Comparison of ENCODE assay signal across 13 cellular contexts in the genomic region with DNA sequence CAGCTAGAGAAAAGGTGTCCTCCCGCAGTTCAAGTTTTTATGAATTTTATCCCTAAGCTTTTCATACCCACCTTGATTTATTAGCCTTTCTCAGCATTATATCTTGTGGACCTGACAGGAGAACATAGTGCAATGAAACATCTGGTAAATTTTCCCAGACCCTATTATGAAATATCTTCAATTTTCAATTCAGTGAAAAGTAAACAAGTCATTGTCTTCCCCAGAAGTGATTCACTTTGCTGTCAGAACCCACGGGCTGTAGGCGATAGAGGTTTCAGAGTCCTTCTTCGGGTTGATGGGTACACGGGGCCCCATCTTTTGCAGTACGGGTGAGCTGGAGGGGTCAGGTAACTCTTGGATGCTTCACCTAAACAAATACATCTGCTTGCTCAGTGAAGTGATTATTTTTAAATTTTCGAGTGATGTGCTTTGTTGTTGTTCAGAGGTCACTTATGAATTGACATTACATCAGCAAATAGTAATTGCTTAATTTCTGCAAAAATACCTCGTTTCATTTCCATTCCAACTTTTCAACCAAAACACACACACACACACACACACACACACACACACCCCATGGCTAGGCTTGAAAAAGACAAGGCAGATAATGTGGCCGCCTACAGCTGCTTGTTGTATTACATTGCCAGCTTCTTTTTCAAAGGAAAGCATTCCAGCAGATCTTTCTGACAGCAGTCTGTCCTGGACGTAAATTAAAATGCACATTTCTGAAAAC.
DNase-seq lines count a peak whose midpoint lies in the region; ATAC-seq and TF ChIP-seq lines count a peak whose summit lies in the region.
"Had no signal": no experiment of that assay in that cellular context is flagged by ENCODE, and none has a peak within 500 bp of the region (broad histone marks: within the 10 kb centered on the region; RNA-seq: fewer than 3 reads in every experiment).

No MANE protein-coding gene starts in this region.

- POLR2A ChIA-PET in IMR-90 (lab: Charles Lee; ENCODE audit: unreplicated experiment) = interaction anchor here (0.6 kb wide), 1 partner anchor 27 kb away, joined by 3 read pairs; no protein-coding TSS in a partner anchor

- no peak overlapping the region for H3K4ac ChIP-seq in IMR-90 (ENCODE audit: low read depth, low read length)

- in situ Hi-C loops in IMR-90 (cut with MboI; ENCODE audit: low sequenced_read_pairs) = no loop called here

- no peak overlapping the region for H4K8ac ChIP-seq in IMR-90 (ENCODE audit: low read depth in 2 of 2, low read length in 2 of 2)

- intact Hi-C loops in IMR-90 (cut with micrococcal nuclease) = no loop called here

- CTCF ChIA-PET in IMR-90 (lab: Yijun Ruan, JAX) = interaction anchor here (1.7 kb wide), 1 partner anchor 9 kb away, joined by 8 read pairs; no protein-coding TSS in a partner anchor

- H3K4me2 ChIP-seq in IMR-90 (ENCODE audit: low read depth, low read length) (peak overlapping the region; percentile 29; the same call in 1 of the 2 replicates), OCI-LY3 (ENCODE audit: low read length) (peak overlapping the region; percentile 68), fibroblast of lung (ENCODE audit: extremely low read depth, insufficient read depth, low read length) (peak overlapping the region; percentile 73)

- H3K4me3 ChIP-seq in IMR-90 (ENCODE audit: insufficient read depth, low read depth, low read length) = no peak overlapping the region
- peak overlapping the region; percentile 35 for H3K4me3 ChIP-seq in OCI-LY3 (ENCODE audit: low read length)
- no peak overlapping the region for H3K4me3 ChIP-seq in fibroblast of lung (replicated peaks in 1 of 4; ENCODE audit: control extremely low read depth in 1 of 4, insufficient read depth in 1 of 4, low read depth in 3 of 4, low read length in 4 of 4)
- no peak overlapping the region for H3K4me3 ChIP-seq in effector memory CD4-positive, alpha-beta T cell (ENCODE audit: insufficient read depth, low read depth, low read length, poor library complexity, severe bottlenecking)

- H2BK120ac ChIP-seq in IMR-90 (ENCODE audit: low read depth, low read length) = no peak overlapping the region

- no peak overlapping the region for H3K23ac ChIP-seq in IMR-90 (ENCODE audit: low read depth, low read length)

- H2AFZ ChIP-seq in IMR-90 (replicated peaks; ENCODE audit: low read length, poor library complexity) (no peak overlapping the region), OCI-LY3 (ENCODE audit: low read depth, low read length) (no peak overlapping the region), fibroblast of lung (ENCODE audit: low read length) (no peak overlapping the region)

- no peak overlapping the region for H2BK20ac ChIP-seq in IMR-90 (ENCODE audit: low read depth, low read length)

- H4K20me1 ChIP-seq in IMR-90 (ENCODE audit: insufficient read depth, low read length) (no peaks in the 10 kb centered on the region), OCI-LY3 (ENCODE audit: insufficient read depth, low read length) (no peaks in the 10 kb centered on the region), fibroblast of lung (ENCODE audit: control insufficient read depth, extremely low read depth, insufficient read depth, low read length) (no peaks in the 10 kb centered on the region)

- peaks cover 3% of the 10 kb centered on the region; the same call in 1 of the 2 replicates for H3K4me1 ChIP-seq in IMR-90 (ENCODE audit: control insufficient read depth, insufficient read depth, low read length)
- H3K4me1 ChIP-seq in OCI-LY3 (ENCODE audit: low read length) = peaks cover 50% of the 10 kb centered on the region
- H3K4me1 ChIP-seq in fibroblast of lung (ENCODE audit: control insufficient read depth, extremely low read depth, insufficient read depth, low read length) = peaks cover 8% of the 10 kb centered on the region
- no peaks in the 10 kb centered on the region for H3K4me1 ChIP-seq in effector memory CD4-positive, alpha-beta T cell (ENCODE audit: control insufficient read depth, insufficient read depth, low read length, poor library complexity, severe bottlenecking)

- H3K36me3 ChIP-seq in IMR-90 (ENCODE audit: control insufficient read depth, insufficient read depth, low read length) (no peaks in the 10 kb centered on the region), OCI-LY3 (replicated peaks; ENCODE audit: low read depth, low read length) (no peaks in the 10 kb centered on the region), fibroblast of lung (ENCODE audit: control insufficient read depth, insufficient read depth, low read length) (no peaks in the 10 kb centered on the region)
- H3K36me3 ChIP-seq in effector memory CD4-positive, alpha-beta T cell (ENCODE audit: control insufficient read depth, insufficient read depth, low read length) = no peaks in the 10 kb centered on the region

- ATAC-seq in IMR-90 (ENCODE audit: low read depth) = peak; percentile 40
- peak; percentile 81 for ATAC-seq in omental fat pad (ENCODE audit: low FRiP score)
- no peak for ATAC-seq in HG03521 (IDR thresholded peaks at IDR 0.05; ENCODE audit: unreplicated experiment)
- ATAC-seq: naive thymus-derived CD4-positive, alpha-beta T cell had no signal

- H3K79me2 ChIP-seq in OCI-LY3 (ENCODE audit: low read length) = no peaks in the 10 kb centered on the region
- H3K79me2 ChIP-seq in fibroblast of lung (ENCODE audit: control insufficient read depth, insufficient read depth, low read length) = no peaks in the 10 kb centered on the region

- no peak overlapping the region for H2AK9ac ChIP-seq in IMR-90 (replicated peaks; ENCODE audit: low read depth, low read length, poor library complexity)

- dilution Hi-C loops in IMR-90 (cut with HindIII; ENCODE audit: low sequenced_read_pairs, unreplicated experiment) = no loop called here

- H3K79me1 ChIP-seq in IMR-90 (ENCODE audit: low read depth in 1 of 2, low read length in 2 of 2) = no peaks in the 10 kb centered on the region

- H2BK15ac ChIP-seq in IMR-90 (ENCODE audit: low read depth, low read length) = no peak overlapping the region

- peaks cover 17% of the 10 kb centered on the region for H3K27me3 ChIP-seq in IMR-90 (ENCODE audit: control insufficient read depth, insufficient read depth, low read length)
- peaks cover 81% of the 10 kb centered on the region for H3K27me3 ChIP-seq in OCI-LY3 (ENCODE audit: low read depth, low read length)
- H3K27me3 ChIP-seq in fibroblast of lung (ENCODE audit: control insufficient read depth, insufficient read depth, low read length) = no peaks in the 10 kb centered on the region
- H3K27me3 ChIP-seq in effector memory CD4-positive, alpha-beta T cell (replicated peaks; ENCODE audit: control insufficient read depth, insufficient read depth, low read length, poor library complexity, severe bottlenecking) = no peaks in the 10 kb centered on the region

- WGBS in IMR-90 (ENCODE audit: extremely low coverage in 2 of 2, insufficient read length in 1 of 2), 2 experiments = 0% methylated on average over 1 of the region's 10 CpGs; no CpG with 5 or more reads in 1 of the 2 experiments

- no peak overlapping the region for H3K27ac ChIP-seq in IMR-90 (ENCODE audit: insufficient read depth, low read length)
- no peak overlapping the region for H3K27ac ChIP-seq in OCI-LY3 (ENCODE audit: low read length)
- no peak overlapping the region for H3K27ac ChIP-seq in fibroblast of lung (ENCODE audit: insufficient read depth, low read length)
- no peak overlapping the region for H3K27ac ChIP-seq in effector memory CD4-positive, alpha-beta T cell (ENCODE audit: insufficient read depth, low read length, poor library complexity, severe bottlenecking)

- no peak for TF ChIP-seq RAD21 in IMR-90 (IDR thresholded peaks at IDR 0.05; ENCODE audit: low read length)

- H2BK5ac ChIP-seq in IMR-90 (ENCODE audit: low read depth, low read length, poor library complexity, severe bottlenecking) = no peak overlapping the region

- TF ChIP-seq CTCF in IMR-90 (conservative IDR thresholded peaks at IDR 0.05; ENCODE audit: low read depth, low read length) (no peak), OCI-LY3 (IDR thresholded peaks at IDR 0.05; ENCODE audit: low read depth, low read length) (no peak), fibroblast of lung (conservative IDR thresholded peaks at IDR 0.05 in 1 of 2, IDR thresholded peaks at IDR 0.05 in 1 of 2; ENCODE audit: low read depth in 1 of 2, low read length in 2 of 2) (no peak), omental fat pad (IDR thresholded peaks at IDR 0.05) (no peak)

- H4K5ac ChIP-seq in IMR-90 (ENCODE audit: low read depth, low read length) = no peak overlapping the region

- no peak overlapping the region for H3K56ac ChIP-seq in IMR-90 (ENCODE audit: extremely low read depth, insufficient read depth, low read length)

- H3K9me3 ChIP-seq in IMR-90 (ENCODE audit: control insufficient read depth, insufficient read depth, low read length) = no peaks in the 10 kb centered on the region
- no peaks in the 10 kb centered on the region for H3K9me3 ChIP-seq in OCI-LY3 (ENCODE audit: insufficient read depth, low read length)
- no peaks in the 10 kb centered on the region for H3K9me3 ChIP-seq in fibroblast of lung (ENCODE audit: control insufficient read depth, insufficient read depth, low read depth, low read length)
- H3K9me3 ChIP-seq in effector memory CD4-positive, alpha-beta T cell (ENCODE audit: control insufficient read depth, low read length) = no peaks in the 10 kb centered on the region

- H2AK5ac ChIP-seq in IMR-90 (ENCODE audit: low read depth, low read length) = no peak overlapping the region

- TF ChIP-seq POLR2A in IMR-90 (IDR thresholded peaks at IDR 0.05; ENCODE audit: low read depth, low read length) = no peak

- no TSS peak for BruUV-seq in IMR-90 (replicated peaks; lab: Mats Ljungman, UMichigan)

- no peak overlapping the region for H3K18ac ChIP-seq in IMR-90 (ENCODE audit: low read depth, low read length)

- no peak overlapping the region for H3K9ac ChIP-seq in IMR-90 (ENCODE audit: low read depth, low read length)
- no peak overlapping the region for H3K9ac ChIP-seq in OCI-LY3 (ENCODE audit: low read length)
- no peak overlapping the region for H3K9ac ChIP-seq in fibroblast of lung (ENCODE audit: insufficient read depth, low read length)

- H3K9me1 ChIP-seq in IMR-90 (ENCODE audit: insufficient read depth, low read length) = no peaks in the 10 kb centered on the region

- H3K14ac ChIP-seq in IMR-90 (replicated peaks; ENCODE audit: low read depth, low read length) = no peak overlapping the region

- H4K91ac ChIP-seq in IMR-90 (ENCODE audit: insufficient read depth, low read depth, low read length) = no peak overlapping the region

- DNase-seq in IMR-90 (peak; percentile 25), fibroblast of lung (ENCODE audit: low read depth in 2 of 2) (peak; percentile 65 to 70), omental fat pad (ENCODE audit: low spot score) (no peak)
- DNase-seq in effector memory CD4-positive, alpha-beta T cell = no peak
- DNase-seq in activated naive CD4-positive, alpha-beta T cell treated with Interleukin-2 at 50 U/mL for 16 hours = no peak
- DNase-seq: activated B cell treated with CpG ODN at 0.5 μM for 24 hours; activated CD8-positive, alpha-beta memory T cell treated with anti-CD3 and anti-CD28 coated beads, Interleukin-2, amount 50 U/mL, for 4 hours; activated naive CD8-positive, alpha-beta T cell treated with anti-CD3 and anti-CD28 coated beads for 36 hours; CD8-positive, alpha-beta memory T cell; naive thymus-derived CD4-positive, alpha-beta T cell; NCI-H2029 treated with DMSO at 0.1 percent for 48 hours had no signal

TF ChIP-seq in IMR-90, 13 proteins besides CTCF, POLR2A, EP300 and RAD21 (continues in another document):
- TF ChIP-seq FOS (IDR thresholded peaks at IDR 0.05; ENCODE audit: low read depth, low read length) (no peak), CHD1 (IDR thresholded peaks at IDR 0.05; ENCODE audit: low read depth, low read length) (no peak)

Comparison
In these comparisons a context has a peak if more than half of its experiments do, and no peak if none do; other contexts are left out.
1. DNase-seq: peak in IMR-90 (single experiment) and fibroblast of lung (2 of 2); none in omental fat pad (single experiment), effector memory CD4-positive, alpha-beta T cell (0 of 3) and activated naive CD4-positive, alpha-beta T cell treated with Interleukin-2 at 50 U/mL for 16 hours (single experiment).
2. Peak in every context shown above with its lines, with median percentiles within 50 percentile points of each other: H3K4me2 ChIP-seq.